Comparison of ENCODE assay signal across 11 cellular contexts in genomic region chr3:106184540-106185457, GRCh38.
DNase-seq lines count a peak whose midpoint lies in the region; ATAC-seq, FAIRE-seq and TF ChIP-seq lines count a peak whose summit lies in the region.
"Had no signal": no experiment of that assay in that cellular context is flagged by ENCODE, and none has a peak within 500 bp of the region (broad histone marks: within the 10 kb centered on the region; RNA-seq: fewer than 3 reads in every experiment).

No MANE protein-coding gene starts in this region.

- POLR2A ChIA-PET in activated CD8-positive, alpha-beta T cell treated with anti-CD3 and anti-CD28 coated beads, Interleukin-2, amount 10 ng/mL, durations not matched to agents 7 days and 5 days (lab: Charles Lee) = interaction anchor here (0.6 to 0.8 kb wide), 2 partner anchors 30 to 315 kb away, joined by 3 to 4 read pairs; no protein-coding TSS in a partner anchor
- POLR2A ChIA-PET in PC-3 (lab: Charles Lee; ENCODE audit: unreplicated experiment) = interaction anchor here (0.6 to 0.7 kb wide), 2 partner anchors 43 to 434 kb away, joined by 3 to 4 read pairs; no protein-coding TSS in a partner anchor

- H3K27ac ChIP-seq in PC-3 (ENCODE audit: low read length) = no peak overlapping the region
- H3K27ac ChIP-seq: prostate gland had no signal

- peak; percentile 88 for ATAC-seq in GM19463 (IDR thresholded peaks at IDR 0.05; ENCODE audit: unreplicated experiment)
- peak; percentile 90 for ATAC-seq in HG03060 (IDR thresholded peaks at IDR 0.05; ENCODE audit: low read depth, unreplicated experiment)
- ATAC-seq in activated CD8-positive, alpha-beta T cell treated with anti-CD3 and anti-CD28 coated beads, Interleukin-2, amount 10 ng/mL, durations not matched to agents 7 days and 5 days = peak; percentile 82
- no peak for ATAC-seq in PC-3

- no peaks in the 10 kb centered on the region for H3K9me2 ChIP-seq in PC-3 (replicated peaks; ENCODE audit: low read length)

- no peaks in the 10 kb centered on the region for H3K27me3 Mint-ChIP-seq in activated CD8-positive, alpha-beta T cell treated with anti-CD3 and anti-CD28 coated beads, Interleukin-2, amount 10 ng/mL, durations not matched to agents 7 days and 5 days (ENCODE audit: low read depth)
- no peaks in the 10 kb centered on the region for H3K27me3 Mint-ChIP-seq in Calu3 (ENCODE audit: unreplicated experiment)

- intact Hi-C loops in Calu3 (cut with micrococcal nuclease; ENCODE audit: unreplicated experiment) (no loop called here), PC-3 (cut with micrococcal nuclease) (no loop called here)

- peak; percentile 82 for FAIRE-seq in GM12891 (lab: Jason Lieb, UNC)

- H3K4me1 Mint-ChIP-seq in activated CD8-positive, alpha-beta T cell treated with anti-CD3 and anti-CD28 coated beads, Interleukin-2, amount 10 ng/mL, durations not matched to agents 7 days and 5 days (ENCODE audit: low read depth) = peaks cover 50% of the 10 kb centered on the region
- no peaks in the 10 kb centered on the region for H3K4me1 Mint-ChIP-seq in Calu3 (ENCODE audit: low read depth, unreplicated experiment)

- H3K36me3 Mint-ChIP-seq in activated CD8-positive, alpha-beta T cell treated with anti-CD3 and anti-CD28 coated beads, Interleukin-2, amount 10 ng/mL, durations not matched to agents 7 days and 5 days (ENCODE audit: low read depth) = peaks cover 54% of the 10 kb centered on the region
- no peaks in the 10 kb centered on the region for H3K36me3 Mint-ChIP-seq in Calu3 (ENCODE audit: insufficient read depth, unreplicated experiment)

- H3K27ac Mint-ChIP-seq in activated CD8-positive, alpha-beta T cell treated with anti-CD3 and anti-CD28 coated beads, Interleukin-2, amount 10 ng/mL, durations not matched to agents 7 days and 5 days = peak overlapping the region; percentile 76
- H3K27ac Mint-ChIP-seq in Calu3 (ENCODE audit: unreplicated experiment) = no peak overlapping the region

- H3F3A ChIP-seq in PC-3 (ENCODE audit: low read length, unreplicated experiment) = no peaks in the 10 kb centered on the region

- CTCF ChIA-PET in activated CD8-positive, alpha-beta T cell treated with anti-CD3 and anti-CD28 coated beads, Interleukin-2, amount 10 ng/mL, durations not matched to agents 7 days and 5 days (lab: Charles Lee) = interaction anchor here (0.6 to 1.3 kb wide), 4 partner anchors 11 to 446 kb away, joined by 3 to 4 read pairs (median 4); no protein-coding TSS in a partner anchor
- CTCF ChIA-PET in Calu3 (lab: Charles Lee) (no interaction called here), PC-3 (lab: Charles Lee) (no interaction called here)

- TF ChIP-seq CTCF in Calu3 (IDR thresholded peaks at IDR 0.05; ENCODE audit: unreplicated experiment) = no peak
- TF ChIP-seq CTCF in PC-3 (conservative IDR thresholded peaks at IDR 0.05; ENCODE audit: low read depth, low read length) = no peak

- peak overlapping the region; percentile 6 for H3K4me3 Mint-ChIP-seq in activated CD8-positive, alpha-beta T cell treated with anti-CD3 and anti-CD28 coated beads, Interleukin-2, amount 10 ng/mL, durations not matched to agents 7 days and 5 days
- H3K4me3 Mint-ChIP-seq in Calu3 (ENCODE audit: low read depth, unreplicated experiment) = no peak overlapping the region

- DNase-seq in GM12891 (ENCODE audit: insufficient read length, low spot score) = no peak
- no peak for DNase-seq in activated CD8-positive, alpha-beta T cell treated with anti-CD3 and anti-CD28 coated beads, Interleukin-2, amount 10 ng/mL, durations not matched to agents 7 days and 5 days
- DNase-seq in GM19240 (ENCODE audit: insufficient read length, low spot score) = no peak
- no peak for DNase-seq in Calu3
- DNase-seq in retina = no peak
- no peak for DNase-seq in PC-3
- DNase-seq: activated CD4-positive, alpha-beta T cell treated with anti-CD3 and anti-CD28 coated beads for 4 hours; DMS79 had no signal

- H3K4me2 ChIP-seq in PC-3 (ENCODE audit: low read length) = no peak overlapping the region

- peaks cover 9% of the 10 kb centered on the region for H3K4me1 ChIP-seq in PC-3 (ENCODE audit: insufficient read depth, low read length)
- H3K4me1 ChIP-seq: prostate gland had no signal

- no TSS peak for BruUV-seq in Calu3 (replicated peaks; lab: Mats Ljungman, UMichigan)
- no TSS peak for BruUV-seq in PC-3 (replicated peaks; lab: Mats Ljungman, UMichigan)

- no peaks in the 10 kb centered on the region for H3K79me2 ChIP-seq in PC-3 (ENCODE audit: low read length)

- peaks cover 34% of the 10 kb centered on the region for H3K9me3 Mint-ChIP-seq in activated CD8-positive, alpha-beta T cell treated with anti-CD3 and anti-CD28 coated beads, Interleukin-2, amount 10 ng/mL, durations not matched to agents 7 days and 5 days (ENCODE audit: insufficient read depth)
- H3K9me3 Mint-ChIP-seq in Calu3 (ENCODE audit: low read depth, unreplicated experiment) = no peaks in the 10 kb centered on the region

- no peak overlapping the region for H2AFZ ChIP-seq in PC-3 (ENCODE audit: low read length)

- no peaks in the 10 kb centered on the region for H4K20me1 ChIP-seq in PC-3 (ENCODE audit: low read length)

- TF ChIP-seq POLR2A in GM12891 (IDR thresholded peaks at IDR 0.05; ENCODE audit: low read depth, low read length) = no peak

- no peak overlapping the region for H3K9ac ChIP-seq in PC-3 (ENCODE audit: low read length)

- no peaks in the 10 kb centered on the region for H3K36me3 ChIP-seq in PC-3 (ENCODE audit: low read depth, low read length)
- H3K36me3 ChIP-seq: prostate gland had no signal

- no peaks in the 10 kb centered on the region for H3K27me3 ChIP-seq in PC-3 (ENCODE audit: low read length)

- H3K9me3 ChIP-seq in PC-3 (ENCODE audit: low read length) = no peaks in the 10 kb centered on the region
- H3K9me3 ChIP-seq: prostate gland had no signal

- H3K4me3 ChIP-seq in PC-3 (ENCODE audit: low read length) = no peak overlapping the region
- H3K4me3 ChIP-seq: prostate gland had no signal

TF ChIP-seq in GM12891, 5 proteins besides CTCF, POLR2A, EP300 and RAD21:
- TF ChIP-seq PAX5 (IDR thresholded peaks at IDR 0.05; ENCODE audit: insufficient read depth, low read length, severe bottlenecking) = no peak
- peak; percentile 44; the same call in 1 of the 2 replicates for TF ChIP-seq SPI1 (IDR thresholded peaks at IDR 0.05; ENCODE audit: low read depth, low read length)
